In the genomic region with DNA sequence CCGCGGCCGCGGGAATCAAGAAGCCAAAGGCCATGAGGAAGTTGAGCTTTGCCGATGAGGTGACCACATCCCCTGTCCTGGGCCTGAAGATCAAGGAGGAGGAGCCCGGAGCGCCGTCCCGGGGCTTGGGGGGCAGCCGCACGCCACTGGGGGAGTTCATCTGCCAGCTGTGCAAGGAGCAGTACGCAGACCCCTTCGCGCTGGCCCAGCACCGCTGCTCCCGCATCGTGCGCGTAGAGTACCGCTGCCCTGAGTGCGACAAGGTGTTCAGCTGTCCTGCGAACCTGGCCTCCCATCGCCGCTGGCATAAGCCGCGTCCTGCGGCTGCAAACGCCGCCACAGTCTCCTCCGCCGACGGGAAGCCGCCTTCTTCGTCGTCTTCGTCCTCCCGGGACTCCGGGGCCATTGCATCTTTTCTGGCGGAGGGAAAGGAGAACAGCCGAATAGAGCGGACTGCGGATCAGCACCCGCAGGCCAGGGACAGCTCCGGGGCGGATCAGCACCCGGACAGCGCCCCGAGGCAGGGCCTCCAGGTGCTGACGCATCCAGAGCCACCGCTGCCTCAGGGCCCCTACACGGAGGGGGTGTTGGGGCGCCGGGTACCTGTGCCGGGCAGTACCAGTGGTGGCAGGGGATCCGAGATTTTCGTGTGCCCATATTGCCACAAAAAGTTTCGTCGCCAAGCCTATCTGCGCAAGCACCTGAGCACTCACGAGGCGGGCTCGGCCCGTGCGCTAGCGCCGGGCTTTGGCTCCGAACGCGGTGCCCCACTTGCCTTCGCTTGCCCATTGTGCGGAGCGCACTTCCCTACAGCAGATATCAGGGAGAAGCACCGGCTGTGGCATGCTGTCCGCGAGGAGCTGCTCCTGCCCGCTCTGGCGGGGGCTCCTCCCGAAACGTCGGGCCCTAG, we compare ENCODE assay signal across 8 cellular contexts. TPM values are rescaled to one million over a fixed set of nuclear protein-coding genes. Genes with fewer than 3 reads are reported as not detected.
DNase-seq lines count a peak whose midpoint lies in the region; ATAC-seq and TF ChIP-seq lines count a peak whose summit lies in the region.

No MANE protein-coding gene starts in this region.

- DNase-seq in Daoy (ENCODE audit: low read depth) (peak; percentile 85), MM.1S (peak; percentile 48), cerebellum (ENCODE audit: low spot score) (peak; percentile 5), left kidney (ENCODE audit: low read depth, low spot score) (peak; percentile 89), NCI-H774 (lab: John Stamatoyannopoulos, UW) (no peak)
- DNase-seq in activated CD4-positive, alpha-beta T cell treated with anti-CD3 and anti-CD28 coated beads for 24 hours (ENCODE audit: low read depth in 2 of 2): peak; percentile 35 to 49
- DNase-seq in stimulated activated CD4-positive, alpha-beta T cell treated with anti-CD3 and anti-CD28 coated beads, Interleukin-2, amount 100 ng/mL, for 48 hours: peak; percentile 62 to 71

- H3K4me2 ChIP-seq in MM.1S (ENCODE audit: low read depth, low read length): peak overlapping the region; percentile 81; the same call in 1 of the 2 replicates

- H4K20me1 ChIP-seq in MM.1S (ENCODE audit: insufficient read depth, low read length): no peaks in the 10 kb centered on the region

- H3K9ac ChIP-seq in MM.1S (ENCODE audit: low read length): no peak overlapping the region

- H3K79me2 ChIP-seq in MM.1S (ENCODE audit: low read length): no peaks in the 10 kb centered on the region

- TF ChIP-seq CTCF in MM.1S (IDR thresholded peaks at IDR 0.05; ENCODE audit: low read length): no peak

- H3K9me3 ChIP-seq in MM.1S (replicated peaks; ENCODE audit: insufficient read depth, low read length): no peaks in the 10 kb centered on the region

- no peak overlapping the region for H2AFZ ChIP-seq in MM.1S (ENCODE audit: low read length)

- H3K27ac ChIP-seq in MM.1S (ENCODE audit: low read length): no peak overlapping the region

- no peaks in the 10 kb centered on the region for H3F3A ChIP-seq in MM.1S (ENCODE audit: insufficient read depth, low read length)

- H3K9me2 ChIP-seq in MM.1S (replicated peaks; ENCODE audit: insufficient read depth, low read length): no peaks in the 10 kb centered on the region

- no peaks in the 10 kb centered on the region for H3K36me3 ChIP-seq in MM.1S (replicated peaks; ENCODE audit: insufficient read depth, low read length)

- no peak overlapping the region for H3K4me3 ChIP-seq in MM.1S (ENCODE audit: low read length)

- peak; percentile 70 for ATAC-seq in GM21737 (IDR thresholded peaks at IDR 0.05; ENCODE audit: unreplicated experiment)

- H3K4me1 ChIP-seq in MM.1S (ENCODE audit: low read length): peaks cover 7% of the 10 kb centered on the region

- no peaks in the 10 kb centered on the region; the same call in 1 of the 2 replicates for H3K27me3 ChIP-seq in MM.1S (replicated peaks; ENCODE audit: insufficient read depth, low read length)

RNA-seq across cellular contexts. Expression of a gene that starts 1.2 kb away (rescaled TPM):
- 0.17 TPM in 1 of 2 replicates, not detected in the other for total RNA-seq in Daoy (2014; rRNA removed; shearing (Covaris generic))
- 9.6 TPM for total RNA-seq in cerebellum
